10 cellular contexts compared by ENCODE assay signal in genomic region chr5:126594077-126594476, GRCh38. TPM values are rescaled to one million over a fixed set of nuclear protein-coding genes. Genes with fewer than 3 reads are reported as not detected.
DNase-seq lines count a peak whose midpoint lies in the region; ATAC-seq, FAIRE-seq and TF ChIP-seq lines count a peak whose summit lies in the region.
"Had no signal": no experiment of that assay in that cellular context is flagged by ENCODE, and none has a peak within 500 bp of the region (broad histone marks: within the 10 kb centered on the region; RNA-seq: fewer than 3 reads in every experiment).

No MANE protein-coding gene starts in this region.

- no peaks in the 10 kb centered on the region for H4K20me1 ChIP-seq in keratinocyte (ENCODE audit: control insufficient read depth, extremely low read depth, insufficient read depth, low read length)

- H3K27me3 Mint-ChIP-seq in activated naive CD8-positive, alpha-beta T cell = peaks cover 2% of the 10 kb centered on the region

- dilution Hi-C loops in keratinocyte (cut with MboI; ENCODE audit: extremely low pct_ligation_motif_present, low sequenced_read_pairs) = no loop called here

- H3K79me2 ChIP-seq in keratinocyte (ENCODE audit: control insufficient read depth, insufficient read depth, low read length) = peaks cover 25% of the 10 kb centered on the region

- H3K9ac ChIP-seq in keratinocyte (ENCODE audit: control insufficient read depth, extremely low read depth, insufficient read depth, low read length) (peak overlapping the region; percentile 80), stomach smooth muscle (ENCODE audit: low read length in 2 of 2) (no peak overlapping the region)

- H3K4me3 ChIP-seq in keratinocyte (ENCODE audit: control insufficient read depth in 2 of 3, extremely low read depth in 1 of 3, insufficient read depth in 2 of 3, low read depth in 1 of 3, low read length in 3 of 3) = peak overlapping the region; percentile 54 to 87 (median 85)
- H3K4me3 ChIP-seq in stomach smooth muscle (ENCODE audit: low read length in 2 of 2) = peak overlapping the region; percentile 79 to 82

- H3K9me1 ChIP-seq in keratinocyte (ENCODE audit: control insufficient read depth, extremely low read depth, insufficient read depth, low read length) = no peaks in the 10 kb centered on the region

- DNase-seq in NCI-H82 (lab: John Stamatoyannopoulos, UW) (peak; percentile 46), NCI-H82 treated with DMSO at 0.1 percent for 48 hours (lab: John Stamatoyannopoulos, UW; ENCODE audit: unreplicated experiment) (no peak), keratinocyte (ENCODE audit: low read depth, low spot score) (peak; percentile 36), LoVo (ENCODE audit: low spot score) (no peak)

- peak overlapping the region; percentile 81 for H3K4me3 Mint-ChIP-seq in activated naive CD8-positive, alpha-beta T cell

- no peaks in the 10 kb centered on the region for H3K9me3 Mint-ChIP-seq in activated naive CD8-positive, alpha-beta T cell (ENCODE audit: low read depth)

- peaks cover 13% of the 10 kb centered on the region for H3K4me1 Mint-ChIP-seq in activated naive CD8-positive, alpha-beta T cell (ENCODE audit: low read depth)

- ATAC-seq in HG03442 (IDR thresholded peaks at IDR 0.05; ENCODE audit: unreplicated experiment) (no peak), HG03159 (IDR thresholded peaks at IDR 0.05; ENCODE audit: unreplicated experiment) (no peak)

- H3K4me1 ChIP-seq in keratinocyte (ENCODE audit: control insufficient read depth, extremely low read depth, insufficient read depth, low read length) = peaks cover 24% of the 10 kb centered on the region
- H3K4me1 ChIP-seq in stomach smooth muscle (ENCODE audit: control insufficient read depth, insufficient read depth, low read length) = peaks cover 8% of the 10 kb centered on the region

- peaks cover 3 to 6% of the 10 kb centered on the region in 2 experiments for H3K36me3 ChIP-seq in keratinocyte (ENCODE audit: control insufficient read depth in 2 of 2, extremely low read depth in 1 of 2, insufficient read depth in 2 of 2, low read length in 2 of 2)
- peaks cover 2 to 5% of the 10 kb centered on the region in 2 donors for H3K36me3 ChIP-seq in stomach smooth muscle (ENCODE audit: control insufficient read depth in 2 of 2, insufficient read depth in 2 of 2, low read length in 2 of 2)
- H3K36me3 ChIP-seq: neutrophil had no signal

- H3K27me3 ChIP-seq in keratinocyte (ENCODE audit: control insufficient read depth, extremely low read depth, insufficient read depth, low read length) (no peaks in the 10 kb centered on the region), stomach smooth muscle (ENCODE audit: control insufficient read depth in 1 of 2, insufficient read depth in 2 of 2, low read length in 2 of 2) (no peaks in the 10 kb centered on the region)

- H3K27ac ChIP-seq in keratinocyte (ENCODE audit: control insufficient read depth, insufficient read depth, low read length) = peak overlapping the region; percentile 88
- H3K27ac ChIP-seq in stomach smooth muscle (ENCODE audit: low read length) = no peak overlapping the region
- H3K27ac ChIP-seq: C4-2B, neutrophil had no signal

- H2AFZ ChIP-seq in keratinocyte (ENCODE audit: control insufficient read depth, low read length) = peak overlapping the region; percentile 32

- H3K36me3 Mint-ChIP-seq in activated naive CD8-positive, alpha-beta T cell = no peaks in the 10 kb centered on the region

- H3K4me2 ChIP-seq in keratinocyte (ENCODE audit: control insufficient read depth, extremely low read depth, insufficient read depth, low read depth, low read length) = peak overlapping the region; percentile 96

- H3K9me3 ChIP-seq in keratinocyte (ENCODE audit: control insufficient read depth, low read depth, low read length) (no peaks in the 10 kb centered on the region), stomach smooth muscle (ENCODE audit: control insufficient read depth in 2 of 2, low read length in 2 of 2) (no peaks in the 10 kb centered on the region)
- H3K9me3 ChIP-seq: neutrophil had no signal

- H3K27ac Mint-ChIP-seq in activated naive CD8-positive, alpha-beta T cell = no peak overlapping the region

- peak; percentile 74 for FAIRE-seq in keratinocyte (lab: Jason Lieb, UNC)

- TF ChIP-seq CTCF in keratinocyte (optimal IDR thresholded peaks at IDR 0.05 in 1 of 3, IDR thresholded peaks at IDR 0.05 in 1 of 3, conservative IDR thresholded peaks at IDR 0.05 in 1 of 3; ENCODE audit: extremely low read depth in 1 of 3, insufficient read depth in 2 of 3, low read length in 3 of 3) = no peak

RNA-seq across cellular contexts. Expression of gene ALDH7A1, which starts 0.9 kb away (rescaled TPM):
- 116 to 183 TPM (median 130 TPM) in 3 replicates for polyA plus RNA-seq in keratinocyte
- polyA plus RNA-seq in keratinocyte (2011; ENCODE audit: low read depth) = 164 TPM
- 93.3 and 101 TPM in 2 replicates for polyA plus RNA-seq in keratinocyte (2011; cell fraction: cytosol; rRNA removed)
- 104 and 126 TPM in 2 replicates for polyA plus RNA-seq in keratinocyte (2011; cell fraction: nucleus; rRNA removed)
- polyA plus RNA-seq in keratinocyte (2012; ENCODE audit: low replicate concordance) = 86.3 and 147 TPM in 2 replicates
- 56.5 to 107 TPM (median 75.8 TPM) in 3 replicates for polyA minus RNA-seq in keratinocyte
- polyA minus RNA-seq in keratinocyte (2011; cell fraction: cytosol; rRNA and poly(A)+ RNA removed) = 40.9 TPM
- polyA minus RNA-seq in keratinocyte (2011; cell fraction: nucleus; rRNA and poly(A)+ RNA removed) = 35.5 and 73.5 TPM in 2 replicates

RNA-seq across cellular contexts. Expression of gene PHAX, which starts 6.7 kb away (rescaled TPM):
- polyA plus RNA-seq in keratinocyte = 42.7 to 86.4 TPM (median 63.0 TPM) in 3 replicates
- polyA plus RNA-seq in keratinocyte (2011; ENCODE audit: low read depth) = 109 TPM
- polyA plus RNA-seq in keratinocyte (2011; cell fraction: cytosol; rRNA removed) = 49.1 and 58.3 TPM in 2 replicates
- 39.8 and 66.1 TPM in 2 replicates for polyA plus RNA-seq in keratinocyte (2011; cell fraction: nucleus; rRNA removed)
- polyA plus RNA-seq in keratinocyte (2012; ENCODE audit: low replicate concordance) = 56.2 and 59.9 TPM in 2 replicates
- polyA minus RNA-seq in keratinocyte = 20.5 to 46.3 TPM (median 24.6 TPM) in 3 replicates
- polyA minus RNA-seq in keratinocyte (2011; cell fraction: cytosol; rRNA and poly(A)+ RNA removed) = 25.1 TPM
- 31.2 and 43.5 TPM in 2 replicates for polyA minus RNA-seq in keratinocyte (2011; cell fraction: nucleus; rRNA and poly(A)+ RNA removed)

Comparison
In these comparisons a context has a peak if more than half of its experiments do, and no peak if none do; other contexts are left out.
1. DNase-seq: peak in NCI-H82 (single experiment) and keratinocyte (single experiment); none in NCI-H82 treated with DMSO at 0.1 percent for 48 hours (single experiment) and LoVo (single experiment).